ENCODE assay signal across 8 cellular contexts in the genomic region with DNA sequence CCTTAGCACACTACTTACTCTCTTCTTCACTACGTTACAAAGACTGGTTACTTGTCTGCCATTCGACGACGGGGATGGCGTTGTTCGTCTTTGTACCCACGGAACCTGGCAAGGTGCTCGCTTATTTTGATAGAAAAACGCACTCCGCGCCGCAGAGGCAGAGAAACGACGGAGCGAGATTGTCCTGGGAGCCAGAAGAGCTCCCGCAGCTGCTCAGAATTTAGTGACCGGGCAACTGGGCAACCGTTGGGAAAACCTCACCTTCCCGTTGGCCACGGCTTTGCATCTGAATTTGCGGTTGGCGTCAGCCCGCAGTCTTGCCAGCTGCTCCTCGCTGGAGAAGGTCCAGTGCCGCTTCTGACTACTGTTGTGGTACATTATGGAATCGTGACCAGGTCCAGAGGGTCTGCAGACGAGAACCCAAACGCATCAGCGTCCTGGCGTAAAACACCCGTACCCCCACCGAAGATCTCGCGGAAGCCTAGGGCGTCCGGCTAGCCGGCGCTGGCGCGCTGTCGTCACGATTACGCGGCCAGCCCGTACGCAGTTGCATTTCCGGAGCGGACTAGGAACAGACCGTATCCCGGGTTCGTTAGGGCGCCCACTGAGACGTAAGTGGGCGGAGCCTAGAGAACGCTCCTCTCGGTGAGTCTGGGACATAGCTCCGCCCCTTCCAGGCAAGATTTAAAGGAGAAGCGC. TPM values are rescaled to one million over a fixed set of nuclear protein-coding genes. Genes with fewer than 3 reads are reported as not detected.
DNase-seq lines count a peak whose midpoint lies in the region; ATAC-seq and TF ChIP-seq lines count a peak whose summit lies in the region.

A gene (minus strand): TSS at position 514 of the 699 bp plus-strand sequence. CDS start 136 bp downstream, at position 378.

- POLR2A ChIA-PET in activated CD8-positive, alpha-beta memory T cell treated with anti-CD3 and anti-CD28 coated beads for 36 hours (lab: Charles Lee), result interaction anchor here (0.5 to 1.3 kb wide), 3 partner anchors 144 to 221 kb away, joined by 3 to 4 read pairs (median 3); a partner anchor contains a TSS

- H3K9me3 ChIP-seq in lung (ENCODE audit: control insufficient read depth in 2 of 2, insufficient read depth in 1 of 2, low read length in 1 of 2), result no peaks in the 10 kb centered on the region

- H3K27ac ChIP-seq in lung (ENCODE audit: low read depth in 1 of 2, low read length in 1 of 2), result peak within 1 kb of the TSS; percentile 97 to 99

- TF ChIP-seq CTCF in GM20000 (IDR thresholded peaks at IDR 0.05; ENCODE audit: extremely low read depth, missing control alignments) (no peak), lung (IDR thresholded peaks at IDR 0.05; ENCODE audit: control extremely low read depth, extremely low read depth) (no peak)

- H3K36me3 ChIP-seq in lung (ENCODE audit: control insufficient read depth in 2 of 2, insufficient read depth in 2 of 2, low read length in 2 of 2), result peaks cover 5 to 13% of the 10 kb centered on the region in 2 donors

- ATAC-seq in lung (ENCODE audit: insufficient read depth, low FRiP score), result peak; percentile 99

- peak; percentile 83 for DNase-seq in CMK (ENCODE audit: low read depth)
- DNase-seq in GM20000 (ENCODE audit: low spot score), result peak; percentile 90
- peak; percentile 99 for DNase-seq in HT-29 (ENCODE audit: low spot score)
- peak; percentile 96 for DNase-seq in NOMO-1 (lab: John Stamatoyannopoulos, UW; ENCODE audit: unreplicated experiment in 2 of 2)
- peak; percentile 95 for DNase-seq in effector CD8-positive, alpha-beta T cell (lab: John Stamatoyannopoulos, UW)
- peak; percentile 98 for DNase-seq in lung (ENCODE audit: low spot score)
- DNase-seq in stimulated activated CD4-positive, alpha-beta T cell treated with anti-CD3 and anti-CD28 coated beads, TNF-alpha, amount 100 ng/mL, for 4 hours (ENCODE audit: low read depth in 3 of 3), result peak; percentile 80 to 95 (median 90)

- peaks cover 0 to 9% of the 10 kb centered on the region in 2 donors for H3K4me1 ChIP-seq in lung (ENCODE audit: control insufficient read depth in 2 of 2, insufficient read depth in 2 of 2, low read length in 2 of 2)

- CTCF ChIA-PET in activated CD8-positive, alpha-beta memory T cell treated with anti-CD3 and anti-CD28 coated beads for 36 hours (lab: Charles Lee), result interaction anchor here (0.6 kb wide), 1 partner anchor 296 kb away, joined by 3 read pairs; no protein-coding TSS in a partner anchor

- 0% methylated on average over 58 of the region's 58 CpGs for WGBS in lung, 2 donors

- no peaks in the 10 kb centered on the region for H3K27me3 ChIP-seq in lung (ENCODE audit: control insufficient read depth, insufficient read depth)

- H3K4me3 ChIP-seq in lung, result peak within 1 kb of the TSS; percentile 86

RNA-seq across cellular contexts. Expression of the gene that starts here (rescaled TPM):
- total RNA-seq in HT-29 (2014; rRNA removed; shearing (Covaris generic)), result 39.5 and 41.3 TPM in 2 replicates
- total RNA-seq in activated CD8-positive, alpha-beta memory T cell treated with anti-CD3 and anti-CD28 coated beads for 36 hours, result 10 to 100 TPM; 56.8 to 67.0 TPM
- total RNA-seq in lung, result 100 to 1,000 TPM in 1 of 2 donors, 10 to 100 TPM in 1; 49.6 to 132 TPM
- 10 to 100 TPM; 30.0 to 51.6 TPM for polyA plus RNA-seq in lung

Comparison
In these comparisons a context has a peak if more than half of its experiments do, and no peak if none do; other contexts are left out.
1. Peak in every context shown above with its lines: DNase-seq, ATAC-seq, H3K4me3 ChIP-seq and H3K27ac ChIP-seq.